38 cellular contexts compared by ENCODE assay signal in genomic region chr2:17688600-17688999, GRCh38.
"Had no signal": no experiment of that assay in that cellular context is flagged by ENCODE, and none has a peak within 500 bp of the region (broad histone marks: within the 10 kb centered on the region; RNA-seq: fewer than 3 reads in every experiment).

No MANE protein-coding gene starts in this region.

- H3K27ac ChIP-seq: adrenal gland, body of pancreas, brain microvascular endothelial cell, breast epithelium, VCaP had no signal

- H3K36me3 ChIP-seq: breast epithelium had no signal

- H3K27me3 Mint-ChIP-seq: activated B cell treated with CpG ODN at 0.5 μM for 24 hours; activated CD4-positive, alpha-beta memory T cell treated with anti-CD3 and anti-CD28 coated beads for 36 hours; activated CD4-positive, alpha-beta T cell treated with anti-CD3 and anti-CD28 coated beads, Interleukin-2, amount 10 ng/mL, durations not matched to agents 24 days and 14 days; activated CD8-positive, alpha-beta T cell treated with anti-CD3 and anti-CD28 coated beads for 36 hours; activated naive CD8-positive, alpha-beta T cell treated with anti-CD3 and anti-CD28 coated beads for 36 hours; activated T-helper 17 cell treated with anti-CD3 and anti-CD28 coated beads, Interleukin-2, amount 50 U/mL, for 72 hours; central memory CD8-positive, alpha-beta T cell had no signal

- H3K4me1 Mint-ChIP-seq: activated B cell treated with CpG ODN at 0.5 μM for 24 hours; activated CD4-positive, alpha-beta T cell treated with anti-CD3 and anti-CD28 coated beads, Interleukin-2, amount 10 ng/mL, durations not matched to agents 24 days and 14 days; activated naive CD8-positive, alpha-beta T cell treated with anti-CD3 and anti-CD28 coated beads for 36 hours; central memory CD8-positive, alpha-beta T cell had no signal

- H3K27me3 ChIP-seq: adrenal gland, body of pancreas, brain microvascular endothelial cell, breast epithelium had no signal

- H3K27ac Mint-ChIP-seq: activated B cell treated with CpG ODN at 0.5 μM for 24 hours; activated CD4-positive, alpha-beta memory T cell treated with anti-CD3 and anti-CD28 coated beads for 36 hours; activated CD4-positive, alpha-beta T cell treated with anti-CD3 and anti-CD28 coated beads, Interleukin-2, amount 10 ng/mL, durations not matched to agents 24 days and 14 days; activated CD8-positive, alpha-beta T cell treated with anti-CD3 and anti-CD28 coated beads for 36 hours; activated naive CD4-positive, alpha-beta T cell treated with anti-CD3 and anti-CD28 coated beads for 36 hours; activated naive CD8-positive, alpha-beta T cell treated with anti-CD3 and anti-CD28 coated beads for 36 hours; activated T-cell treated with anti-CD3 and anti-CD28 coated beads, Interleukin-2, amount 50 U/mL, for 72 hours; activated T-helper 1 cell treated with anti-CD3 and anti-CD28 coated beads, Interleukin-12 subunit alpha, Interleukin-12 subunit beta, Interleukin-2, Interleukin-4 antibody, amounts not matched to agents 30 ng/mL and 10 ng/mL and 1 ng/mL, durations not matched to agents 14 hours and 24 hours and 36 hours; activated T-helper 17 cell treated with anti-CD3 and anti-CD28 coated beads, Interleukin-2, amount 50 U/mL, for 72 hours; T-helper 1 cell treated with Interleukin-12 subunit alpha and Interleukin-12 subunit beta and Interleukin-4 antibody, amounts not matched to agents 30 μg/mL and 1 μg/mL, for 36 hours; T-helper 2 cell treated with Interferon-gamma antibody and Interleukin-4, amounts not matched to agents 5 μg/mL and 100 μg/mL, for 36 hours had no signal

- FAIRE-seq: astrocyte, TTC549 had no signal

- H3K4me3 Mint-ChIP-seq: activated B cell treated with CpG ODN at 0.5 μM for 24 hours; activated CD4-positive, alpha-beta memory T cell treated with anti-CD3 and anti-CD28 coated beads for 36 hours; activated CD4-positive, alpha-beta T cell treated with anti-CD3 and anti-CD28 coated beads, Interleukin-2, amount 10 ng/mL, durations not matched to agents 24 days and 14 days; activated CD8-positive, alpha-beta T cell treated with anti-CD3 and anti-CD28 coated beads for 36 hours; activated naive CD4-positive, alpha-beta T cell treated with anti-CD3 and anti-CD28 coated beads for 36 hours; activated naive CD8-positive, alpha-beta T cell treated with anti-CD3 and anti-CD28 coated beads for 36 hours; activated T-cell treated with anti-CD3 and anti-CD28 coated beads, Interleukin-2, amount 50 U/mL, for 4 hours; activated T-cell treated with anti-CD3 and anti-CD28 coated beads, Interleukin-2, amount 50 U/mL, for 72 hours; activated T-helper 1 cell treated with anti-CD3 and anti-CD28 coated beads, Interleukin-12 subunit alpha, Interleukin-12 subunit beta, Interleukin-2, Interleukin-4 antibody, amounts not matched to agents 30 ng/mL and 10 ng/mL and 1 ng/mL, durations not matched to agents 14 hours and 24 hours and 36 hours; activated T-helper 17 cell treated with anti-CD3 and anti-CD28 coated beads, Interleukin-2, amount 50 U/mL, for 72 hours; central memory CD8-positive, alpha-beta T cell; T-helper 1 cell treated with Interleukin-12 subunit alpha and Interleukin-12 subunit beta and Interleukin-4 antibody, amounts not matched to agents 30 μg/mL and 1 μg/mL, for 36 hours; T-helper 2 cell treated with Interferon-gamma antibody and Interleukin-4, amounts not matched to agents 5 μg/mL and 100 μg/mL, for 36 hours had no signal

- ATAC-seq: activated CD8-positive, alpha-beta T cell treated with anti-CD3 and anti-CD28 coated beads for 36 hours; activated naive CD4-positive, alpha-beta T cell treated with anti-CD3 and anti-CD28 coated beads, Interleukin-2, amount 50 U/mL, for 72 hours; activated T-cell treated with anti-CD3 and anti-CD28 coated beads, Interleukin-2, amount 50 U/mL, for 4 hours; activated T-cell treated with anti-CD3 and anti-CD28 coated beads, Interleukin-2, amount 50 U/mL, for 72 hours; activated T-helper 17 cell treated with anti-CD3 and anti-CD28 coated beads, Interleukin-2, amount 50 U/mL, for 72 hours; body of pancreas had no signal

- H3K9me3 Mint-ChIP-seq: activated B cell treated with CpG ODN at 0.5 μM for 24 hours; activated CD4-positive, alpha-beta memory T cell treated with anti-CD3 and anti-CD28 coated beads for 36 hours; activated CD8-positive, alpha-beta T cell treated with anti-CD3 and anti-CD28 coated beads for 36 hours; activated naive CD4-positive, alpha-beta T cell treated with anti-CD3 and anti-CD28 coated beads for 36 hours; activated naive CD4-positive, alpha-beta T cell treated with anti-CD3 and anti-CD28 coated beads, Interleukin-2, amount 50 U/mL, for 72 hours; activated naive CD8-positive, alpha-beta T cell treated with anti-CD3 and anti-CD28 coated beads for 36 hours; activated T-cell treated with anti-CD3 and anti-CD28 coated beads, Interleukin-2, amount 50 U/mL, for 4 hours; activated T-cell treated with anti-CD3 and anti-CD28 coated beads, Interleukin-2, amount 50 U/mL, for 72 hours; activated T-helper 17 cell treated with anti-CD3 and anti-CD28 coated beads, Interleukin-2, amount 50 U/mL, for 72 hours; central memory CD8-positive, alpha-beta T cell; T-helper 1 cell treated with Interleukin-12 subunit alpha and Interleukin-12 subunit beta and Interleukin-4 antibody, amounts not matched to agents 30 μg/mL and 1 μg/mL, for 36 hours; T-helper 2 cell treated with Interferon-gamma antibody and Interleukin-4, amounts not matched to agents 5 μg/mL and 100 μg/mL, for 36 hours had no signal

- H3K4me1 ChIP-seq: adrenal gland, body of pancreas, breast epithelium had no signal

- H3K9me3 ChIP-seq: adrenal gland, body of pancreas, breast epithelium had no signal

- DNase-seq: activated B cell treated with CpG ODN at 0.5 μM for 24 hours; activated CD4-positive, alpha-beta memory T cell treated with anti-CD3 and anti-CD28 coated beads for 36 hours; activated CD4-positive, alpha-beta T cell treated with anti-CD3 and anti-CD28 coated beads for 4 hours; activated CD4-positive, alpha-beta T cell treated with anti-CD3 and anti-CD28 coated beads, Interleukin-2, amount 10 ng/mL, durations not matched to agents 24 days and 14 days; activated CD4-positive, alpha-beta T cell treated with anti-CD3 and anti-CD28 coated beads, Interleukin-2, amount 50 U/mL, for 1 hour; activated CD4-positive, alpha-beta T cell treated with anti-CD3 and anti-CD28 coated beads, Interleukin-2, amount 50 U/mL, for 4 hours; activated CD4-positive, CD25-positive, alpha-beta regulatory T cell treated with anti-CD3 and anti-CD28 coated beads, Interleukin-2, amount 50 U/mL, for 72 hours; activated CD8-positive, alpha-beta memory T cell treated with anti-CD3 and anti-CD28 coated beads, Interleukin-2, amount 50 U/mL, for 4 hours; activated CD8-positive, alpha-beta T cell treated with anti-CD3 and anti-CD28 coated beads for 36 hours; activated effector memory CD4-positive, alpha-beta T cell treated with anti-CD3 and anti-CD28 coated beads, Interleukin-2, amount 50 U/mL, for 16 hours; activated gamma-delta T cell treated with Interleukin-2 at 50 U/mL for 16 hours; activated naive CD4-positive, alpha-beta T cell; activated naive CD4-positive, alpha-beta T cell treated with anti-CD3 and anti-CD28 coated beads for 36 hours; activated naive CD4-positive, alpha-beta T cell treated with anti-CD3 and anti-CD28 coated beads, Interleukin-2, amount 50 U/mL, for 16 hours; activated naive CD8-positive, alpha-beta T cell treated with anti-CD3 and anti-CD28 coated beads for 36 hours; activated T-cell treated with anti-CD3 and anti-CD28 coated beads for 4 hours; activated T-cell treated with anti-CD3 and anti-CD28 coated beads, Interleukin-2, amount 50 U/mL, for 1 hour; activated T-cell treated with anti-CD3 and anti-CD28 coated beads, Interleukin-2, amount 50 U/mL, for 4 hours; activated T-cell treated with anti-CD3 and anti-CD28 coated beads, Interleukin-2, amount 50 U/mL, for 72 hours; adrenal gland; amniotic stem cell; aorta; body of pancreas; brain microvascular endothelial cell; cerebellar nuclear complex; T-helper 1 cell; T-helper 2 cell; T-helper 9 cell had no signal

- H3K4me3 ChIP-seq: adrenal gland, body of pancreas, breast epithelium had no signal
